ENCODE assay signal across 31 cellular contexts in genomic region chr14:96802963-96803362, GRCh38.
"Had no signal": no experiment of that assay in that cellular context is flagged by ENCODE, and none has a peak within 500 bp of the region (broad histone marks: within the 10 kb centered on the region; RNA-seq: fewer than 3 reads in every experiment).

No MANE protein-coding gene starts in this region.

- FAIRE-seq: colon had no signal

- H3K4me3 ChIP-seq: adrenal gland, body of pancreas, esophagus muscularis mucosa, gastrocnemius medialis, heart right ventricle had no signal

- H3K36me3 ChIP-seq: adrenal gland, esophagus muscularis mucosa, gastrocnemius medialis, heart right ventricle had no signal

- DNase-seq: activated CD4-positive, alpha-beta memory T cell treated with anti-CD3 and anti-CD28 coated beads for 36 hours; activated CD4-positive, alpha-beta T cell treated with anti-CD3 and anti-CD28 coated beads for 36 hours; activated CD4-positive, alpha-beta T cell treated with anti-CD3 and anti-CD28 coated beads, Interleukin-2, amount 10 ng/mL, durations not matched to agents 24 days and 14 days; activated CD4-positive, CD25-positive, alpha-beta regulatory T cell; activated CD4-positive, CD25-positive, alpha-beta regulatory T cell treated with anti-CD3 and anti-CD28 coated beads, Interleukin-2, amount 50 U/mL, for 72 hours; activated CD8-positive, alpha-beta memory T cell treated with anti-CD3 and anti-CD28 coated beads, Interleukin-2, amount 10 ng/mL, durations not matched to agents 7 days and 5 days; activated CD8-positive, alpha-beta memory T cell treated with anti-CD3 and anti-CD28 coated beads, Interleukin-2, amount 50 U/mL, for 4 hours; activated CD8-positive, alpha-beta T cell treated with anti-CD3 and anti-CD28 coated beads, Interleukin-2, amount 10 ng/mL, durations not matched to agents 7 days and 5 days; activated effector memory CD4-positive, alpha-beta T cell treated with anti-CD3 and anti-CD28 coated beads, Interleukin-2, amount 50 U/mL, for 16 hours; activated naive CD4-positive, alpha-beta T cell treated with anti-CD3 and anti-CD28 coated beads for 36 hours; activated naive CD8-positive, alpha-beta T cell treated with anti-CD3 and anti-CD28 coated beads for 36 hours; activated naive CD8-positive, alpha-beta T cell treated with anti-CD3 and anti-CD28 coated beads, Interleukin-2, amount 50 U/mL, for 24 hours; activated T-cell treated with anti-CD3 and anti-CD28 coated beads, Interleukin-2, amount 50 U/mL, for 1 hour; activated T-cell treated with anti-CD3 and anti-CD28 coated beads, Interleukin-2, amount 50 U/mL, for 48 hours; adrenal gland; amygdala; aorta; body of pancreas; caudate nucleus; cortex of kidney; effector memory CD4-positive, alpha-beta T cell; endodermal cell; foreskin keratinocyte; gastrocnemius medialis; glutamatergic neuron; heart right ventricle; T-helper 1 cell; T-helper 17 cell; T1000 had no signal

- H3K9me3 ChIP-seq: adrenal gland, body of pancreas, esophagus muscularis mucosa, gastrocnemius medialis, heart right ventricle had no signal

- H3K27ac ChIP-seq: adrenal gland, body of pancreas, esophagus muscularis mucosa, foreskin keratinocyte, gastrocnemius medialis, heart right ventricle had no signal

- ATAC-seq: activated CD4-positive, alpha-beta T cell treated with anti-CD3 and anti-CD28 coated beads for 36 hours; activated CD8-positive, alpha-beta memory T cell treated with anti-CD3 and anti-CD28 coated beads, Interleukin-2, amount 10 ng/mL, durations not matched to agents 7 days and 5 days; activated CD8-positive, alpha-beta T cell treated with anti-CD3 and anti-CD28 coated beads, Interleukin-2, amount 10 ng/mL, durations not matched to agents 7 days and 5 days; activated naive CD8-positive, alpha-beta T cell treated with anti-CD3 and anti-CD28 coated beads, Interleukin-2, amount 50 U/mL, for 24 hours; body of pancreas; foreskin keratinocyte; gastrocnemius medialis; heart right ventricle; T-helper 17 cell had no signal

- H3K27me3 ChIP-seq: adrenal gland, body of pancreas, esophagus muscularis mucosa, foreskin keratinocyte, gastrocnemius medialis, heart right ventricle had no signal
